In the genomic region with DNA sequence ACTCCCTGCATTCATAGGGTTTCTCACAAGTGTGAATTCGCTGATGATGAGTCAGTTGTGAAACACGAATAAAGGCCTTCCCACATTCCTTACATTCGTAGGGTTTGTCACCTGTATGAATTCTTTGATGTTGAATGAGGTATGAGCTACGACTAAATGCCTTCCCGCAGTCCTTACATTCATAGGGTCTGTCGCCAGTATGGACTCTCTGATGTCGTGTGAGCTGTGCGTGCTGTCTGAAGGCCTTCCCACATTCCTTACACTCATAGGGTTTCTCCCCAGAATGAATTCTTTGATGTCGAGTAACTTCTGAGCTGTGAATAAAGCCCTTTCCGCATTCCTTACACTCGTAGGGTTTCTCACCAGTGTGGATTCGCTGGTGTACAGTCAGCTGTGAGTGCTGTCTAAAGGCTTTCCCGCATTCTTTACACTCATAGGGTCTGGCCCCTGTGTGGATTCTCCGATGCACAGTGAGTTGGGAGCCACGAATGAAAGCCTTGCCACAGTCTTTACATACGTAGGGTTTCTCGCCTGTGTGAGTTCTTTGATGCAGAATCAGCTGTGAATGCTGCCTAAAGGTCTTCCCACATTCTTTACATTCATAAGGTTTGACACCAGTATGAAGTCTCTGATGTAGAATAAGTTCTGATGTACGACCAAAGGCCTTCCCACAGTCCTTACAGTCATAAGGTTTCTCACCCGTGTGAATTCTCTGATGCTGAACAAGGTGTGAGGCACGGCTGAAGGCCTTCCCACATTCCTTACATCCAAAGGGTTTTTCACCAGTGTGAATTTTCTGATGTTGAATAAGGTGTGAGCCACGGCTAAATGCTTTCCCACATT, we compare ENCODE assay signal across 15 cellular contexts. TPM values are rescaled to one million over a fixed set of nuclear protein-coding genes. Genes with fewer than 3 reads are reported as not detected.
DNase-seq lines count a peak whose midpoint lies in the region; ATAC-seq and TF ChIP-seq lines count a peak whose summit lies in the region.
"Had no signal": no experiment of that assay in that cellular context is flagged by ENCODE, and none has a peak within 500 bp of the region (broad histone marks: within the 10 kb centered on the region; RNA-seq: fewer than 3 reads in every experiment).

No MANE protein-coding gene starts in this region.

- no peaks in the 10 kb centered on the region for H3F3A ChIP-seq in smooth muscle cell (ENCODE audit: low read depth)

- H3K27ac ChIP-seq in smooth muscle cell (ENCODE audit: low read depth), result peak overlapping the region; percentile 68
- H3K27ac ChIP-seq: tibial nerve had no signal

- no peaks in the 10 kb centered on the region for H3K4me1 ChIP-seq in smooth muscle cell (ENCODE audit: low read depth)
- H3K4me1 ChIP-seq: tibial nerve had no signal

- H2AFZ ChIP-seq in smooth muscle cell (ENCODE audit: low read depth), result no peak overlapping the region

- no peaks in the 10 kb centered on the region for H3K79me2 ChIP-seq in smooth muscle cell (ENCODE audit: low read depth)

- ATAC-seq in GM21576 (IDR thresholded peaks at IDR 0.05; ENCODE audit: unreplicated experiment), result no peak
- ATAC-seq: activated CD8-positive, alpha-beta memory T cell treated with anti-CD3 and anti-CD28 coated beads, Interleukin-2, amount 10 ng/mL, durations not matched to agents 7 days and 5 days had no signal

- peak overlapping the region; percentile 26 for H3K9ac ChIP-seq in smooth muscle cell (ENCODE audit: low read depth)

- no peaks in the 10 kb centered on the region for H3K36me3 ChIP-seq in smooth muscle cell (ENCODE audit: low read depth)

- no peaks in the 10 kb centered on the region for H3K9me3 ChIP-seq in smooth muscle cell (replicated peaks; ENCODE audit: low read depth)
- H3K9me3 ChIP-seq: tibial nerve had no signal

- WGBS in smooth muscle cell (ENCODE audit: low lambda C conversion rate), result 54% methylated on average over 21 of the region's 21 CpGs

- no peaks in the 10 kb centered on the region for H3K27me3 ChIP-seq in smooth muscle cell (ENCODE audit: low read depth)
- H3K27me3 ChIP-seq: tibial nerve had no signal

- H4K20me1 ChIP-seq in smooth muscle cell (ENCODE audit: low read depth), result no peaks in the 10 kb centered on the region

- H3K4me3 ChIP-seq in cardiac fibroblast (replicated peaks in 1 of 2; ENCODE audit: low read depth in 2 of 2, low read length in 2 of 2) (no peak overlapping the region), smooth muscle cell (no peak overlapping the region)
- H3K4me3 ChIP-seq: lung, tibial nerve had no signal

- DNase-seq in LHCN-M2 (ENCODE audit: low read depth) (peak; percentile 21), cardiac fibroblast (ENCODE audit: low read depth in 2 of 2) (peak; percentile 5 to 39), iPS DF 19.7 (ENCODE audit: low read depth, low spot score) (peak; percentile 70), smooth muscle cell (lab: John Stamatoyannopoulos, UW; ENCODE audit: unreplicated experiment) (no peak), NCI-H1694 treated with DMSO at 0.1 percent for 48 hours (lab: John Stamatoyannopoulos, UW) (no peak), head of caudate nucleus (no peak), AG08395 (ENCODE audit: low spot score) (no peak)
- DNase-seq: activated CD8-positive, alpha-beta memory T cell treated with anti-CD3 and anti-CD28 coated beads, Interleukin-2, amount 10 ng/mL, durations not matched to agents 7 days and 5 days; NCI-H1092; NCI-H510A; SHP77; stimulated activated CD4-positive, alpha-beta T cell treated with anti-CD3 and anti-CD28 coated beads, Interleukin-15, amount 100 ng/mL, for 24 hours had no signal

- no peak overlapping the region for H3K4me2 ChIP-seq in smooth muscle cell

- TF ChIP-seq CTCF in cardiac fibroblast (IDR thresholded peaks at IDR 0.05; ENCODE audit: low read depth, low read length) (no peak), smooth muscle cell (IDR thresholded peaks at IDR 0.05; ENCODE audit: borderline replicate concordance, insufficient read depth, poor library complexity, severe bottlenecking) (no peak)

- intact Hi-C loops in head of caudate nucleus (cut with DNase I), result loop anchor here (5.0 kb wide), 1 partner anchor 51 kb away; no protein-coding TSS in a partner anchor

RNA-seq across cellular contexts. Expression of a gene that starts 30.6 kb away (rescaled TPM):
- total RNA-seq in LHCN-M2 (2014; rRNA removed), result not detected in 2 replicates
- not detected for polyA plus RNA-seq in LHCN-M2 (2012)
- not detected in 2 replicates for total RNA-seq in smooth muscle cell
- 1.5 TPM in 1 of 2 replicates, not detected in the other for polyA plus RNA-seq in smooth muscle cell
- total RNA-seq: activated CD8-positive, alpha-beta memory T cell treated with anti-CD3 and anti-CD28 coated beads, Interleukin-2, amount 10 ng/mL, durations not matched to agents 7 days and 5 days had no signal

RNA-seq across cellular contexts. Expression of a gene that starts 31.6 kb away (rescaled TPM):
- total RNA-seq in LHCN-M2 (2014; rRNA removed) (2.9 and 3.7 TPM in 2 replicates), smooth muscle cell (4.5 and 8.6 TPM in 2 replicates)
- polyA plus RNA-seq in LHCN-M2 (2012), result 1.8 TPM
- 2.6 and 4.7 TPM in 2 replicates for polyA plus RNA-seq in smooth muscle cell

RNA-seq across cellular contexts. Expression of a gene that starts 32.1 kb away (rescaled TPM):
- total RNA-seq in LHCN-M2 (2014; rRNA removed) (81.8 and 98.9 TPM in 2 replicates), smooth muscle cell (155 and 161 TPM in 2 replicates)
- 20.1 TPM for polyA plus RNA-seq in LHCN-M2 (2012)
- 49.4 and 57.5 TPM in 2 replicates for polyA plus RNA-seq in smooth muscle cell

RNA-seq across cellular contexts. Expression of a gene that starts 43.0 kb away (rescaled TPM):
- total RNA-seq in LHCN-M2 (2014; rRNA removed) (479 and 506 TPM in 2 replicates), smooth muscle cell (183 and 252 TPM in 2 replicates)
- polyA plus RNA-seq in LHCN-M2 (2012), result 2,058 TPM
- polyA plus RNA-seq in smooth muscle cell, result 365 and 383 TPM in 2 replicates

Comparison
In these comparisons a context has a peak if more than half of its experiments do, and no peak if none do; other contexts are left out.
1. DNase-seq: peak in LHCN-M2 (single experiment), cardiac fibroblast (2 of 2) and iPS DF 19.7 (single experiment); none in smooth muscle cell (single experiment), NCI-H1694 treated with DMSO at 0.1 percent for 48 hours (single experiment), head of caudate nucleus (0 of 42) and AG08395 (single experiment).